In the genomic region with DNA sequence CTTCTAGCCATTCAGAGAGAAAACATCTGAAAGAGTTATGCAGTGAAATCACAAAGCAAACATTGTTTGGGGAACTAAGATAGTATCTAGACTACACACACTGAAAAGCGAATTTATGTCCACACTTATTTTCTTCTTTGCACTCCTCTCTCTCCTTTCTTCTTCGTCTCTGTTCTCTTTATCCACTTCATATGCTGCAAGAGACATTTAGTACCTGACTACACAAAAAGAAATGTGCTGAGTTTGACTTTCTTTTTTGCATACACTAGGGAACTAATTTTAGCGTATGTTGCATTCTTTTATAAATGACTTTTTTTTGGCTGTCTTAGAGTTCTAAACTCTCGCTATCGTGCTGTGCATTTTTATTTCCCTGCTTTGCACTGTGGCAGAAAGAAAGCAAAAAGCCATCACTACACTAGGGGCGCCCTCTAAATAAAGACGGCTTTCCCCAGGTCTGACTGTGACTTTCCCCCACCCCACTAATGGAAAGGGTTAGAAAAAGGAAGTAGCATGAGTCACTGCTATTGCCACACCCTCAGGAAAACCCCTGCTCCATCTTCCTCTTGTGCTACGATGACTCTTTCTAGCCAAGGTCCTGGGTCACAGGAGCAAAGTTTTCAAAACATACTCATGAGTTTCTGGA, we compare ENCODE assay signal across 1 cellular context.
TF ChIP-seq lines count a peak whose summit lies in the region.

No MANE protein-coding gene starts in this region.

TF ChIP-seq in K562, 482 proteins besides CTCF, POLR2A, EP300 and RAD21 (continued from another document and continues in another):
- no peak for TF ChIP-seq ZBTB34 (CRISPR knock-in tag; IDR thresholded peaks at IDR 0.05)
- TF ChIP-seq CCAR2 (IDR thresholded peaks at IDR 0.05; ENCODE audit: low read depth, low read length): no peak
- TF ChIP-seq, protein P1, sequence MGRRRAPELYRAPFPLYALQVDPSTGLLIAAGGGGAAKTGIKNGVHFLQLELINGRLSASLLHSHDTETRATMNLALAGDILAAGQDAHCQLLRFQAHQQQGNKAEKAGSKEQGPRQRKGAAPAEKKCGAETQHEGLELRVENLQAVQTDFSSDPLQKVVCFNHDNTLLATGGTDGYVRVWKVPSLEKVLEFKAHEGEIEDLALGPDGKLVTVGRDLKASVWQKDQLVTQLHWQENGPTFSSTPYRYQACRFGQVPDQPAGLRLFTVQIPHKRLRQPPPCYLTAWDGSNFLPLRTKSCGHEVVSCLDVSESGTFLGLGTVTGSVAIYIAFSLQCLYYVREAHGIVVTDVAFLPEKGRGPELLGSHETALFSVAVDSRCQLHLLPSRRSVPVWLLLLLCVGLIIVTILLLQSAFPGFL (CRISPR knock-in tag; IDR thresholded peaks at IDR 0.05): no peak
- no peak for TF ChIP-seq ZNF695 (CRISPR knock-in tag; IDR thresholded peaks at IDR 0.05)
- no peak for TF ChIP-seq ZBTB17 (CRISPR knock-in tag; IDR thresholded peaks at IDR 0.05)
- TF ChIP-seq, protein P2, sequence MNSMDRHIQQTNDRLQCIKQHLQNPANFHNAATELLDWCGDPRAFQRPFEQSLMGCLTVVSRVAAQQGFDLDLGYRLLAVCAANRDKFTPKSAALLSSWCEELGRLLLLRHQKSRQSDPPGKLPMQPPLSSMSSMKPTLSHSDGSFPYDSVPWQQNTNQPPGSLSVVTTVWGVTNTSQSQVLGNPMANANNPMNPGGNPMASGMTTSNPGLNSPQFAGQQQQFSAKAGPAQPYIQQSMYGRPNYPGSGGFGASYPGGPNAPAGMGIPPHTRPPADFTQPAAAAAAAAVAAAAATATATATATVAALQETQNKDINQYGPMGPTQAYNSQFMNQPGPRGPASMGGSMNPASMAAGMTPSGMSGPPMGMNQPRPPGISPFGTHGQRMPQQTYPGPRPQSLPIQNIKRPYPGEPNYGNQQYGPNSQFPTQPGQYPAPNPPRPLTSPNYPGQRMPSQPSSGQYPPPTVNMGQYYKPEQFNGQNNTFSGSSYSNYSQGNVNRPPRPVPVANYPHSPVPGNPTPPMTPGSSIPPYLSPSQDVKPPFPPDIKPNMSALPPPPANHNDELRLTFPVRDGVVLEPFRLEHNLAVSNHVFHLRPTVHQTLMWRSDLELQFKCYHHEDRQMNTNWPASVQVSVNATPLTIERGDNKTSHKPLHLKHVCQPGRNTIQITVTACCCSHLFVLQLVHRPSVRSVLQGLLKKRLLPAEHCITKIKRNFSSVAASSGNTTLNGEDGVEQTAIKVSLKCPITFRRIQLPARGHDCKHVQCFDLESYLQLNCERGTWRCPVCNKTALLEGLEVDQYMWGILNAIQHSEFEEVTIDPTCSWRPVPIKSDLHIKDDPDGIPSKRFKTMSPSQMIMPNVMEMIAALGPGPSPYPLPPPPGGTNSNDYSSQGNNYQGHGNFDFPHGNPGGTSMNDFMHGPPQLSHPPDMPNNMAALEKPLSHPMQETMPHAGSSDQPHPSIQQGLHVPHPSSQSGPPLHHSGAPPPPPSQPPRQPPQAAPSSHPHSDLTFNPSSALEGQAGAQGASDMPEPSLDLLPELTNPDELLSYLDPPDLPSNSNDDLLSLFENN (IDR thresholded peaks at IDR 0.05; ENCODE audit: low read depth in 2 of 2, low read length in 2 of 2): no peak
- TF ChIP-seq ZKSCAN1 (IDR thresholded peaks at IDR 0.05; ENCODE audit: low read depth, low read length): no peak
- no peak for TF ChIP-seq PML (IDR thresholded peaks at IDR 0.05; ENCODE audit: low read length)
- no peak for TF ChIP-seq MTA2 (IDR thresholded peaks at IDR 0.05; ENCODE audit: low read depth)
- TF ChIP-seq ZBTB1 (CRISPR knock-in tag; IDR thresholded peaks at IDR 0.05; ENCODE audit: borderline replicate concordance, low read depth): no peak
- TF ChIP-seq, protein P3, sequence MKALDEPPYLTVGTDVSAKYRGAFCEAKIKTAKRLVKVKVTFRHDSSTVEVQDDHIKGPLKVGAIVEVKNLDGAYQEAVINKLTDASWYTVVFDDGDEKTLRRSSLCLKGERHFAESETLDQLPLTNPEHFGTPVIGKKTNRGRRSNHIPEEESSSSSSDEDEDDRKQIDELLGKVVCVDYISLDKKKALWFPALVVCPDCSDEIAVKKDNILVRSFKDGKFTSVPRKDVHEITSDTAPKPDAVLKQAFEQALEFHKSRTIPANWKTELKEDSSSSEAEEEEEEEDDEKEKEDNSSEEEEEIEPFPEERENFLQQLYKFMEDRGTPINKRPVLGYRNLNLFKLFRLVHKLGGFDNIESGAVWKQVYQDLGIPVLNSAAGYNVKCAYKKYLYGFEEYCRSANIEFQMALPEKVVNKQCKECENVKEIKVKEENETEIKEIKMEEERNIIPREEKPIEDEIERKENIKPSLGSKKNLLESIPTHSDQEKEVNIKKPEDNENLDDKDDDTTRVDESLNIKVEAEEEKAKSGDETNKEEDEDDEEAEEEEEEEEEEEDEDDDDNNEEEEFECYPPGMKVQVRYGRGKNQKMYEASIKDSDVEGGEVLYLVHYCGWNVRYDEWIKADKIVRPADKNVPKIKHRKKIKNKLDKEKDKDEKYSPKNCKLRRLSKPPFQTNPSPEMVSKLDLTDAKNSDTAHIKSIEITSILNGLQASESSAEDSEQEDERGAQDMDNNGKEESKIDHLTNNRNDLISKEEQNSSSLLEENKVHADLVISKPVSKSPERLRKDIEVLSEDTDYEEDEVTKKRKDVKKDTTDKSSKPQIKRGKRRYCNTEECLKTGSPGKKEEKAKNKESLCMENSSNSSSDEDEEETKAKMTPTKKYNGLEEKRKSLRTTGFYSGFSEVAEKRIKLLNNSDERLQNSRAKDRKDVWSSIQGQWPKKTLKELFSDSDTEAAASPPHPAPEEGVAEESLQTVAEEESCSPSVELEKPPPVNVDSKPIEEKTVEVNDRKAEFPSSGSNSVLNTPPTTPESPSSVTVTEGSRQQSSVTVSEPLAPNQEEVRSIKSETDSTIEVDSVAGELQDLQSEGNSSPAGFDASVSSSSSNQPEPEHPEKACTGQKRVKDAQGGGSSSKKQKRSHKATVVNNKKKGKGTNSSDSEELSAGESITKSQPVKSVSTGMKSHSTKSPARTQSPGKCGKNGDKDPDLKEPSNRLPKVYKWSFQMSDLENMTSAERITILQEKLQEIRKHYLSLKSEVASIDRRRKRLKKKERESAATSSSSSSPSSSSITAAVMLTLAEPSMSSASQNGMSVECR (CRISPR knock-in tag; IDR thresholded peaks at IDR 0.05): no peak
- no peak for TF ChIP-seq ZSCAN32 (CRISPR knock-in tag; IDR thresholded peaks at IDR 0.05)
- TF ChIP-seq TAF15 (IDR thresholded peaks at IDR 0.05; ENCODE audit: low read depth, low read length): no peak
- TF ChIP-seq, protein P4, sequence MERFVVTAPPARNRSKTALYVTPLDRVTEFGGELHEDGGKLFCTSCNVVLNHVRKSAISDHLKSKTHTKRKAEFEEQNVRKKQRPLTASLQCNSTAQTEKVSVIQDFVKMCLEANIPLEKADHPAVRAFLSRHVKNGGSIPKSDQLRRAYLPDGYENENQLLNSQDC (CRISPR knock-in tag; IDR thresholded peaks at IDR 0.05): no peak
- TF ChIP-seq PYGO2 (tag; IDR thresholded peaks at IDR 0.05): no peak
- no peak for TF ChIP-seq OTX1 (CRISPR knock-in tag; IDR thresholded peaks at IDR 0.05)
- TF ChIP-seq ETV5 (CRISPR knock-in tag; IDR thresholded peaks at IDR 0.05; ENCODE audit: low read depth): no peak
- no peak for TF ChIP-seq ZNF12 (CRISPR knock-in tag; IDR thresholded peaks at IDR 0.05)
- TF ChIP-seq THRA (IDR thresholded peaks at IDR 0.05): no peak
- TF ChIP-seq NR0B1 (IDR thresholded peaks at IDR 0.05; ENCODE audit: partially characterized antibody): no peak
- TF ChIP-seq ZNF586 (CRISPR knock-in tag; conservative IDR thresholded peaks at IDR 0.05): no peak
- TF ChIP-seq RBBP5 (IDR thresholded peaks at IDR 0.05; ENCODE audit: borderline replicate concordance, insufficient read depth, low read length, poor library complexity, severe bottlenecking): no peak
- no peak for TF ChIP-seq ELF4 (CRISPR knock-in tag; IDR thresholded peaks at IDR 0.05)
- TF ChIP-seq CAMTA2 (CRISPR knock-in tag; conservative IDR thresholded peaks at IDR 0.05): no peak
- no peak for TF ChIP-seq IRF2 (CRISPR knock-in tag; IDR thresholded peaks at IDR 0.05)
- peak; percentile 94 for TF ChIP-seq SMARCE1 (IDR thresholded peaks at IDR 0.05)
- no peak for TF ChIP-seq ZNF551 (CRISPR knock-in tag; IDR thresholded peaks at IDR 0.05)
- no peak for TF ChIP-seq SAP30 (IDR thresholded peaks at IDR 0.05; ENCODE audit: borderline replicate concordance, insufficient read depth, low read depth, low read length, poor library complexity, severe bottlenecking)
- peak in 1 of 2 experiments; percentile 71; a peak in 2 of 4 replicates for TF ChIP-seq MAZ (CRISPR knock-in tag; conservative IDR thresholded peaks at IDR 0.05 in 1 of 2, IDR thresholded peaks at IDR 0.05 in 1 of 2)
- TF ChIP-seq, protein P5, sequence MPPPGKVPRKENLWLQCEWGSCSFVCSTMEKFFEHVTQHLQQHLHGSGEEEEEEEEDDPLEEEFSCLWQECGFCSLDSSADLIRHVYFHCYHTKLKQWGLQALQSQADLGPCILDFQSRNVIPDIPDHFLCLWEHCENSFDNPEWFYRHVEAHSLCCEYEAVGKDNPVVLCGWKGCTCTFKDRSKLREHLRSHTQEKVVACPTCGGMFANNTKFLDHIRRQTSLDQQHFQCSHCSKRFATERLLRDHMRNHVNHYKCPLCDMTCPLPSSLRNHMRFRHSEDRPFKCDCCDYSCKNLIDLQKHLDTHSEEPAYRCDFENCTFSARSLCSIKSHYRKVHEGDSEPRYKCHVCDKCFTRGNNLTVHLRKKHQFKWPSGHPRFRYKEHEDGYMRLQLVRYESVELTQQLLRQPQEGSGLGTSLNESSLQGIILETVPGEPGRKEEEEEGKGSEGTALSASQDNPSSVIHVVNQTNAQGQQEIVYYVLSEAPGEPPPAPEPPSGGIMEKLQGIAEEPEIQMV (tag; conservative IDR thresholded peaks at IDR 0.05; ENCODE audit: low read depth): no peak
- TF ChIP-seq, protein P6, sequence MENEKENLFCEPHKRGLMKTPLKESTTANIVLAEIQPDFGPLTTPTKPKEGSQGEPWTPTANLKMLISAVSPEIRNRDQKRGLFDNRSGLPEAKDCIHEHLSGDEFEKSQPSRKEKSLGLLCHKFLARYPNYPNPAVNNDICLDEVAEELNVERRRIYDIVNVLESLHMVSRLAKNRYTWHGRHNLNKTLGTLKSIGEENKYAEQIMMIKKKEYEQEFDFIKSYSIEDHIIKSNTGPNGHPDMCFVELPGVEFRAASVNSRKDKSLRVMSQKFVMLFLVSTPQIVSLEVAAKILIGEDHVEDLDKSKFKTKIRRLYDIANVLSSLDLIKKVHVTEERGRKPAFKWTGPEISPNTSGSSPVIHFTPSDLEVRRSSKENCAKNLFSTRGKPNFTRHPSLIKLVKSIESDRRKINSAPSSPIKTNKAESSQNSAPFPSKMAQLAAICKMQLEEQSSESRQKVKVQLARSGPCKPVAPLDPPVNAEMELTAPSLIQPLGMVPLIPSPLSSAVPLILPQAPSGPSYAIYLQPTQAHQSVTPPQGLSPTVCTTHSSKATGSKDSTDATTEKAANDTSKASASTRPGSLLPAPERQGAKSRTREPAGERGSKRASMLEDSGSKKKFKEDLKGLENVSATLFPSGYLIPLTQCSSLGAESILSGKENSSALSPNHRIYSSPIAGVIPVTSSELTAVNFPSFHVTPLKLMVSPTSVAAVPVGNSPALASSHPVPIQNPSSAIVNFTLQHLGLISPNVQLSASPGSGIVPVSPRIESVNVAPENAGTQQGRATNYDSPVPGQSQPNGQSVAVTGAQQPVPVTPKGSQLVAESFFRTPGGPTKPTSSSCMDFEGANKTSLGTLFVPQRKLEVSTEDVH (IDR thresholded peaks at IDR 0.05; ENCODE audit: low read depth, partially characterized antibody): no peak
- no peak for TF ChIP-seq NONO (IDR thresholded peaks at IDR 0.05; ENCODE audit: low read depth in 2 of 2, low read length in 1 of 2)
- no peak for TF ChIP-seq ZEB2 (IDR thresholded peaks at IDR 0.05)
- TF ChIP-seq ZNF408 (CRISPR knock-in tag; IDR thresholded peaks at IDR 0.05; ENCODE audit: low read depth): no peak
- TF ChIP-seq KDM5B (IDR thresholded peaks at IDR 0.05; ENCODE audit: insufficient replicate concordance, low read depth, low read length): no peak
- TF ChIP-seq CHCHD3 (CRISPR knock-in tag; IDR thresholded peaks at IDR 0.05): no peak
- TF ChIP-seq, protein P7, sequence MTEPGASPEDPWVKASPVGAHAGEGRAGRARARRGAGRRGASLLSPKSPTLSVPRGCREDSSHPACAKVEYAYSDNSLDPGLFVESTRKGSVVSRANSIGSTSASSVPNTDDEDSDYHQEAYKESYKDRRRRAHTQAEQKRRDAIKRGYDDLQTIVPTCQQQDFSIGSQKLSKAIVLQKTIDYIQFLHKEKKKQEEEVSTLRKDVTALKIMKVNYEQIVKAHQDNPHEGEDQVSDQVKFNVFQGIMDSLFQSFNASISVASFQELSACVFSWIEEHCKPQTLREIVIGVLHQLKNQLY (CRISPR knock-in tag; conservative IDR thresholded peaks at IDR 0.05): 0 out of 4 replicates have a peak, but pooled peaks of 1 of the 2 experiments have one; percentile 42
- TF ChIP-seq ZNF717 (CRISPR knock-in tag; IDR thresholded peaks at IDR 0.05): no peak
- no peak for TF ChIP-seq ZNF583 (CRISPR knock-in tag; IDR thresholded peaks at IDR 0.05)
- no peak for TF ChIP-seq BCL6 (CRISPR knock-in tag; IDR thresholded peaks at IDR 0.05)
- no peak for TF ChIP-seq ZNF24 (IDR thresholded peaks at IDR 0.05)
- TF ChIP-seq FOXA1 (IDR thresholded peaks at IDR 0.05; ENCODE audit: borderline replicate concordance): no peak
- TF ChIP-seq CBX5 (IDR thresholded peaks at IDR 0.05; ENCODE audit: borderline replicate concordance, low read depth): peak; percentile 97
